ENCODE assay signal across 7 cellular contexts in the genomic region with DNA sequence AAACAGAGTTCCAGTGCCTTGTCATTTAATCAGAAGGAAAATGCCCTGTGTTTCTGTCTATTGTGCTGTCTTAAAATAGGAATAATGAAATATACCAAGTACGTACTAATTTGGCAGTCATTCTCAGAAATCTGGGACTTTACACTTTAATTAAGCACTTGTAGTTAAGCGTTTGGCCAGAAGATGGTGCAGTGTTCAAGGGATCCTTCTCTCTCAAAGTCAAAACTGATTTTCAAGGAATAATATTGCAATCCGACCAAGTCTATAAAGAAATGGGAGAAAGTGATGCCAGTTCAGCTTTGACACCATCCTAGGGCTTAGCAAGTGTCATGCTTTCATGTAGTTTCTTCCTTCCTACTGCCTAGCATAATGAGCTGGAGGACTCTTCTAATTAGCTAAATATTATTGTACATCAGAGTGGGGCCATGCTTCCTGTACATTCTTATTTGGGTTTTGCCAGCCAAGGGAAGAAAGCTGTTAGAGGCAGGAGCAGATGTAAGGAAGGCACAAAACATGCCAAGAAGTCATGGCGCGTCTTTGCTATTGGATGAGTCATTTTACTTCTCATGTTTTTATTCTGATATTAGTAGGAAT.
DNase-seq lines count a peak whose midpoint lies in the region; ATAC-seq, FAIRE-seq and TF ChIP-seq lines count a peak whose summit lies in the region.

No MANE protein-coding gene starts in this region.

- no peaks in the 10 kb centered on the region for H3K36me3 ChIP-seq in endothelial cell of umbilical vein (ENCODE audit: control insufficient read depth in 2 of 2, extremely low read depth in 1 of 2, insufficient read depth in 2 of 2, low read length in 2 of 2)
- H3K36me3 ChIP-seq in neural progenitor cell = no peaks in the 10 kb centered on the region

- H3K79me2 ChIP-seq in endothelial cell of umbilical vein (ENCODE audit: control insufficient read depth, insufficient read depth, low read length) (no peaks in the 10 kb centered on the region), neural progenitor cell (ENCODE audit: low read depth) (no peaks in the 10 kb centered on the region)

- H2AFZ ChIP-seq in endothelial cell of umbilical vein (ENCODE audit: low read depth, low read length) (no peak overlapping the region), neural progenitor cell (replicated peaks) (no peak overlapping the region)

- DNase-seq in EL (peak; percentile 30), H54 (ENCODE audit: insufficient read length, low spot score) (no peak), OCI-M1 (lab: John Stamatoyannopoulos, UW) (peak; percentile 56), endothelial cell of umbilical vein (ENCODE audit: low read depth, low spot score) (peak; percentile 71), neural progenitor cell (ENCODE audit: low spot score) (peak; percentile 47)

- no peaks in the 10 kb centered on the region for H3F3A ChIP-seq in neural progenitor cell (ENCODE audit: low read depth)

- H3K4me2 ChIP-seq in endothelial cell of umbilical vein (ENCODE audit: insufficient read depth, low read length) (no peak overlapping the region), neural progenitor cell (no peak overlapping the region)

- H4K20me1 ChIP-seq in endothelial cell of umbilical vein (replicated peaks; ENCODE audit: control insufficient read depth, extremely low read depth, insufficient read depth, low read length) (no peaks in the 10 kb centered on the region), neural progenitor cell (ENCODE audit: low read depth) (no peaks in the 10 kb centered on the region)

- no peak overlapping the region for H3K27ac Mint-ChIP-seq in neural progenitor cell

- H3K27me3 ChIP-seq in endothelial cell of umbilical vein (ENCODE audit: control insufficient read depth in 2 of 2, insufficient read depth in 2 of 2, low read length in 2 of 2) (peaks cover 10 to 12% of the 10 kb centered on the region in 2 experiments), neural progenitor cell (no peaks in the 10 kb centered on the region)

- no peaks in the 10 kb centered on the region for H3K36me3 Mint-ChIP-seq in neural progenitor cell

- H3K27ac ChIP-seq in endothelial cell of umbilical vein (ENCODE audit: insufficient read depth, low read depth, low read length) (no peak overlapping the region), neural progenitor cell (no peak overlapping the region)

- peak; percentile 51 to 52 for TF ChIP-seq CTCF in endothelial cell of umbilical vein (IDR thresholded peaks at IDR 0.05; ENCODE audit: extremely low read depth in 1 of 2, insufficient read depth in 1 of 2, low read depth in 1 of 2, low read length in 2 of 2)
- peak; percentile 80 for TF ChIP-seq CTCF in neural progenitor cell (IDR thresholded peaks at IDR 0.05)

- no peaks in the 10 kb centered on the region for H3K9me1 ChIP-seq in endothelial cell of umbilical vein (replicated peaks; ENCODE audit: control insufficient read depth, extremely low read depth, insufficient read depth, low read length)

- H3K4me1 Mint-ChIP-seq in neural progenitor cell = peaks cover 7% of the 10 kb centered on the region

- H3K4me3 Mint-ChIP-seq in neural progenitor cell = no peak overlapping the region

- H3K27me3 Mint-ChIP-seq in neural progenitor cell (ENCODE audit: insufficient read depth, low read depth) = no peaks in the 10 kb centered on the region

- POLR2A ChIA-PET in endothelial cell of umbilical vein (lab: Charles Lee) = no interaction called here

- no peaks in the 10 kb centered on the region for H3K9me3 Mint-ChIP-seq in neural progenitor cell

- H3K9me3 ChIP-seq in endothelial cell of umbilical vein (replicated peaks; ENCODE audit: control insufficient read depth, insufficient read depth, low read length) = no peaks in the 10 kb centered on the region
- H3K9me3 ChIP-seq in neural progenitor cell (ENCODE audit: low read depth) = no peaks in the 10 kb centered on the region

- CTCF ChIA-PET in endothelial cell of umbilical vein (lab: Charles Lee) = interaction anchor here (0.7 to 3.2 kb wide), 15 partner anchors 9 to 1617 kb away, joined by 3 to 26 read pairs (median 3); no protein-coding TSS in a partner anchor

- intact Hi-C loops in endothelial cell of umbilical vein (cut with micrococcal nuclease) = loop anchor here (1.0 kb wide), 3 partner anchors 295 to 1588 kb away; no protein-coding TSS in a partner anchor

- FAIRE-seq in H54 (lab: Jason Lieb, UNC) (peak; percentile 48), endothelial cell of umbilical vein (lab: Jason Lieb, UNC) (peak; percentile 89)

- H3K9ac ChIP-seq in endothelial cell of umbilical vein (replicated peaks; ENCODE audit: extremely low read depth, insufficient read depth, low read length) = no peak overlapping the region
- H3K9ac ChIP-seq in neural progenitor cell = no peak overlapping the region

- TF ChIP-seq POLR2A in H54 (IDR thresholded peaks at IDR 0.05; ENCODE audit: low read depth, low read length) (no peak), endothelial cell of umbilical vein (IDR thresholded peaks at IDR 0.05; ENCODE audit: low read depth, low read length) (no peak)

- H3K4me1 ChIP-seq in endothelial cell of umbilical vein (ENCODE audit: control insufficient read depth, extremely low read depth, insufficient read depth, low read length) (no peaks in the 10 kb centered on the region), neural progenitor cell (no peaks in the 10 kb centered on the region)

- no TSS peak for BruUV-seq in endothelial cell of umbilical vein (replicated peaks; lab: Mats Ljungman, UMichigan)

- ATAC-seq in GM18907 (IDR thresholded peaks at IDR 0.05; ENCODE audit: unreplicated experiment) (no peak), HG02642 (IDR thresholded peaks at IDR 0.05; ENCODE audit: poor library complexity, unreplicated experiment) (no peak)

- no peak overlapping the region for H3K4me3 ChIP-seq in endothelial cell of umbilical vein (replicated peaks in 1 of 3; ENCODE audit: insufficient read depth in 1 of 3, low read depth in 1 of 3, low read length in 3 of 3)
- H3K4me3 ChIP-seq in neural progenitor cell = no peak overlapping the region

- dilution Hi-C loops in endothelial cell of umbilical vein (cut with MboI; ENCODE audit: extremely low pct_ligation_motif_present, low sequenced_read_pairs) = no loop called here

TF ChIP-seq in endothelial cell of umbilical vein, 7 proteins besides CTCF, POLR2A, EP300 and RAD21:
- no peak for TF ChIP-seq JUN (IDR thresholded peaks at IDR 0.05; ENCODE audit: borderline replicate concordance, insufficient read depth, insufficient read length, low read depth)
- no peak for TF ChIP-seq GATA2 (IDR thresholded peaks at IDR 0.05; ENCODE audit: insufficient read depth, insufficient read length, low read depth, low read length)
- TF ChIP-seq POLR2AphosphoS5 (IDR thresholded peaks at IDR 0.05; ENCODE audit: insufficient read depth, low read depth, low read length) = no peak
- TF ChIP-seq EZH2 (IDR thresholded peaks at IDR 0.05; ENCODE audit: borderline replicate concordance, low read depth, low read length, severe bottlenecking) = no peak
- TF ChIP-seq, protein P1, sequence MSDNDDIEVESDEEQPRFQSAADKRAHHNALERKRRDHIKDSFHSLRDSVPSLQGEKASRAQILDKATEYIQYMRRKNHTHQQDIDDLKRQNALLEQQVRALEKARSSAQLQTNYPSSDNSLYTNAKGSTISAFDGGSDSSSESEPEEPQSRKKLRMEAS (IDR thresholded peaks at IDR 0.05; ENCODE audit: insufficient read depth, insufficient read length) = no peak
- TF ChIP-seq MYC (IDR thresholded peaks at IDR 0.05; ENCODE audit: low read depth, low read length) = no peak
- no peak for TF ChIP-seq FOS (IDR thresholded peaks at IDR 0.05; ENCODE audit: borderline replicate concordance, insufficient read depth, low read length)
